Comparison of ENCODE assay signal across 11 cellular contexts in genomic region chr14:67881225-67881624, GRCh38.
DNase-seq lines count a peak whose midpoint lies in the region; ATAC-seq and TF ChIP-seq lines count a peak whose summit lies in the region.
"Had no signal": no experiment of that assay in that cellular context is flagged by ENCODE, and none has a peak within 500 bp of the region (broad histone marks: within the 10 kb centered on the region; RNA-seq: fewer than 3 reads in every experiment).

No MANE protein-coding gene starts in this region.

- WGBS in testis, 2 donors: 87 to 94% methylated on average over 2 of the region's 2 CpGs

- no peaks in the 10 kb centered on the region for H3K9me3 ChIP-seq in BLaER1
- H3K9me3 ChIP-seq in testis: no peaks in the 10 kb centered on the region

- H3K4me3 ChIP-seq in BLaER1: no peak overlapping the region
- no peak overlapping the region for H3K4me3 ChIP-seq in Jurkat, Clone E6-1 (ENCODE audit: low read length)
- no peak overlapping the region for H3K4me3 ChIP-seq in testis
- H3K4me3 ChIP-seq: cardiac muscle cell had no signal

- no peaks in the 10 kb centered on the region for H3K36me3 Mint-ChIP-seq in glutamatergic neuron (ENCODE audit: unreplicated experiment)

- TF ChIP-seq CTCF in glutamatergic neuron (IDR thresholded peaks at IDR 0.05; ENCODE audit: partially characterized antibody, unreplicated experiment) (no peak), testis (IDR thresholded peaks at IDR 0.05) (no peak)

- no peaks in the 10 kb centered on the region for H3K4me1 Mint-ChIP-seq in glutamatergic neuron (ENCODE audit: low read depth, unreplicated experiment)

- ATAC-seq in GM18873 (IDR thresholded peaks at IDR 0.05; ENCODE audit: low FRiP score, unreplicated experiment) (peak; percentile 74), HG02642 (IDR thresholded peaks at IDR 0.05; ENCODE audit: poor library complexity, unreplicated experiment) (peak; percentile 95)

- H3K27ac ChIP-seq in BLaER1: no peak overlapping the region
- no peak overlapping the region for H3K27ac ChIP-seq in testis
- H3K27ac ChIP-seq: cardiac muscle cell had no signal

- no peak for TF ChIP-seq POLR2A in testis (IDR thresholded peaks at IDR 0.05)

- H3K27ac Mint-ChIP-seq in glutamatergic neuron (ENCODE audit: unreplicated experiment): no peak overlapping the region

- H3K27me3 ChIP-seq in BLaER1 (no peaks in the 10 kb centered on the region), testis (no peaks in the 10 kb centered on the region)
- H3K27me3 ChIP-seq: cardiac muscle cell had no signal

- DNase-seq in Jurkat, Clone E6-1 (ENCODE audit: low read depth, low spot score): peak; percentile 28
- no peak for DNase-seq in SW 1271 (lab: John Stamatoyannopoulos, UW)
- no peak for DNase-seq in glutamatergic neuron
- DNase-seq in testis: no peak
- DNase-seq in activated naive CD4-positive, alpha-beta T cell treated with Interleukin-2 at 50 U/mL for 16 hours: no peak
- DNase-seq: activated CD4-positive, CD25-positive, alpha-beta regulatory T cell treated with anti-CD3 and anti-CD28 coated beads, Interleukin-2, amount 50 U/mL, for 72 hours; retina had no signal

- intact Hi-C loops in testis (cut with DNase I; ENCODE audit: low total_unique reads): no loop called here

- H3K27me3 Mint-ChIP-seq in glutamatergic neuron (ENCODE audit: unreplicated experiment): no peaks in the 10 kb centered on the region

- H3K36me3 ChIP-seq in BLaER1: no peaks in the 10 kb centered on the region
- no peaks in the 10 kb centered on the region for H3K36me3 ChIP-seq in testis (ENCODE audit: low read depth, missing control alignments)
- H3K36me3 ChIP-seq: cardiac muscle cell had no signal

- peaks cover 2% of the 10 kb centered on the region for H3K9me3 Mint-ChIP-seq in glutamatergic neuron (ENCODE audit: unreplicated experiment)

- H4K20me1 ChIP-seq in BLaER1: no peaks in the 10 kb centered on the region

- no peak overlapping the region for H3K9ac ChIP-seq in BLaER1

- H3K4me1 ChIP-seq in BLaER1 (no peaks in the 10 kb centered on the region; the same call in 1 of the 2 replicates), testis (no peaks in the 10 kb centered on the region)

- 0 out of 2 replicates have a peak overlapping the region, but pooled peaks have one; percentile 5 for H3K4me2 ChIP-seq in BLaER1

- H3K4me3 Mint-ChIP-seq in glutamatergic neuron (ENCODE audit: unreplicated experiment): no peak overlapping the region
